ENCODE assay signal across 7 cellular contexts in the genomic region with DNA sequence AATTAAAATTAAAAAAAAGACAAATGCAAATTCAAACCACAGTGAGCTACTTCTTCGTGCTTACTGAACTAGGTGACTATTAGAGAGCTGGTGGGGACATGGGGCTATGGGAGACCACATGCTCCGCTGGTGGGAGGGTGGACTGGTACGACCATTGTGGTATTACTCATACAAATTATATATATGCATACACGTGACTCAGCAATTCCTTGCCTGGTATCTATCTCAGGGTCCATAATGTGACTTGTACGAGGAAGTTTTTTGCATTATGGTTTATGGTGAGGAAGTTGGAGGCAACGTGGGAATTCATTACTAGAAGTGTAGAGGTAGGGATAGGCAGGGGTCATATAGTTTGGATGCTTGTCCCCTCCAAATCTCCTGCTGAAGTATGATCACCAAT.
"Had no signal": no experiment of that assay in that cellular context is flagged by ENCODE, and none has a peak within 500 bp of the region (broad histone marks: within the 10 kb centered on the region; RNA-seq: fewer than 3 reads in every experiment).

No MANE protein-coding gene starts in this region.

- H2AFZ ChIP-seq: GM23338 had no signal

- DNase-seq: H9, HCEC 1CT, KBM-7 had no signal

- H3K9me3 Mint-ChIP-seq: H9 had no signal

- H3K4me1 Mint-ChIP-seq: GM23338 had no signal

- H3K4me3 ChIP-seq: GM23338 had no signal

- H3K27ac Mint-ChIP-seq: GM23338, H9 had no signal

- H3K4me2 ChIP-seq: GM23338 had no signal

- ATAC-seq: GM23338 had no signal

- H3K4me3 Mint-ChIP-seq: GM23338, H9 had no signal

- FAIRE-seq: H1, H54, HTR-8/SVneo had no signal
